ENCODE assay signal across 28 cellular contexts in the genomic region with DNA sequence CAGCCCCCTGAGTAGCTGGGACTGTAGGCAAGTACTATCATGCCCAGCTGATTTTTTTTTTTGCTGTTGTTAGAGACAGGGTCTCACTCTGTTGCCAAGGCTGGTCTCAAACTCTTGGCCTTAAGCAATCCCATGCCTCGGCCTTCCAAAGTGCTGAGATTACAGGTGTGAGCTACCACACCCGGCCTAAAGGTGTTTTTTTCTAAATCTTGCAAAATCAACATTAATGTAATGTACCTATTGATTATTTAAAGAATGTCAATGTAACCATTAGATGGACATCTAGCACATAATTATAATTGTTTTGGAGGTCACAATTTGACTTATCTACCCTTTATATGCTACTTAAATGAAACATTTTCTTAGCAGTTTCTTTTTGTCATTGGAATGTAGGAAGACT.
DNase-seq lines count a peak whose midpoint lies in the region; FAIRE-seq and TF ChIP-seq lines count a peak whose summit lies in the region.
"Had no signal": no experiment of that assay in that cellular context is flagged by ENCODE, and none has a peak within 500 bp of the region (broad histone marks: within the 10 kb centered on the region; RNA-seq: fewer than 3 reads in every experiment).

No MANE protein-coding gene starts in this region.

- H3K36me3 ChIP-seq in esophagus muscularis mucosa = no peaks in the 10 kb centered on the region
- H3K36me3 ChIP-seq: BE2C; BLaER1; BLaER1 treated with 17β-estradiol and CSF1 and Interleukin-3, amounts not matched to agents 10 nM and 100 nM had no signal

- no peak overlapping the region for H3K27ac ChIP-seq in esophagus muscularis mucosa (replicated peaks in 1 of 4)
- H3K27ac ChIP-seq: 22Rv1; A549; BLaER1; BLaER1 treated with 17β-estradiol and CSF1 and Interleukin-3, amounts not matched to agents 10 nM and 100 nM; C4-2B had no signal

- TF ChIP-seq CTCF in esophagus muscularis mucosa (IDR thresholded peaks at IDR 0.05) = no peak

- no peak for FAIRE-seq in GM19239 (lab: Jason Lieb, UNC)
- FAIRE-seq: A204.1, A549, D721Med had no signal

- intact Hi-C loops in esophagus muscularis mucosa (cut with DNase I) = no loop called here

- WGBS in esophagus muscularis mucosa = 77% methylated on average over 2 of the region's 2 CpGs

- DNase-seq in esophagus muscularis mucosa (ENCODE audit: extremely low spot score) (peak; percentile 68), GM19239 (ENCODE audit: insufficient read length, low spot score) (no peak)
- DNase-seq: 8988T; ACHN; AML-193; BE2C; C1 segment of cervical spinal cord; Caco-2; Calu3; CD4-positive, alpha-beta memory T cell; CD4-positive, alpha-beta T cell; CD4-positive, CD25-positive, alpha-beta regulatory T cell; CD8-positive, alpha-beta memory T cell; CD8-positive, alpha-beta T cell; COR-L47; DMS 273 treated with DMSO at 0.1 percent for 48 hours; DMS153; DMS53; DMS79; DMS79 treated with DMSO at 0.1 percent for 48 hours; DND-41 had no signal

- TF ChIP-seq POLR2A in esophagus muscularis mucosa (IDR thresholded peaks at IDR 0.05; ENCODE audit: low read depth) = no peak

- H3K27me3 ChIP-seq in esophagus muscularis mucosa = peaks cover 0 to 9% (median 0%) of the 10 kb centered on the region in 4 donors
- H3K27me3 ChIP-seq: BE2C; BLaER1; BLaER1 treated with 17β-estradiol and CSF1 and Interleukin-3, amounts not matched to agents 10 nM and 100 nM had no signal

- TF ChIP-seq EP300 in esophagus muscularis mucosa (IDR thresholded peaks at IDR 0.05) = no peak

- peaks cover 0 to 6% (median 5%) of the 10 kb centered on the region in 4 donors for H3K9me3 ChIP-seq in esophagus muscularis mucosa
- H3K9me3 ChIP-seq: BE2C, Caco-2 had no signal

- no peak overlapping the region for H3K4me3 ChIP-seq in esophagus muscularis mucosa
- H3K4me3 ChIP-seq: A549; BLaER1; BLaER1 treated with 17β-estradiol and CSF1 and Interleukin-3, amounts not matched to agents 10 nM and 100 nM had no signal

- H3K4me1 ChIP-seq in esophagus muscularis mucosa = no peaks in the 10 kb centered on the region
- H3K4me1 ChIP-seq: A549; BE2C; BLaER1; BLaER1 treated with 17β-estradiol and CSF1 and Interleukin-3, amounts not matched to agents 10 nM and 100 nM; Caco-2 had no signal
